ENCODE assay signal across 1 cellular context in the genomic region with DNA sequence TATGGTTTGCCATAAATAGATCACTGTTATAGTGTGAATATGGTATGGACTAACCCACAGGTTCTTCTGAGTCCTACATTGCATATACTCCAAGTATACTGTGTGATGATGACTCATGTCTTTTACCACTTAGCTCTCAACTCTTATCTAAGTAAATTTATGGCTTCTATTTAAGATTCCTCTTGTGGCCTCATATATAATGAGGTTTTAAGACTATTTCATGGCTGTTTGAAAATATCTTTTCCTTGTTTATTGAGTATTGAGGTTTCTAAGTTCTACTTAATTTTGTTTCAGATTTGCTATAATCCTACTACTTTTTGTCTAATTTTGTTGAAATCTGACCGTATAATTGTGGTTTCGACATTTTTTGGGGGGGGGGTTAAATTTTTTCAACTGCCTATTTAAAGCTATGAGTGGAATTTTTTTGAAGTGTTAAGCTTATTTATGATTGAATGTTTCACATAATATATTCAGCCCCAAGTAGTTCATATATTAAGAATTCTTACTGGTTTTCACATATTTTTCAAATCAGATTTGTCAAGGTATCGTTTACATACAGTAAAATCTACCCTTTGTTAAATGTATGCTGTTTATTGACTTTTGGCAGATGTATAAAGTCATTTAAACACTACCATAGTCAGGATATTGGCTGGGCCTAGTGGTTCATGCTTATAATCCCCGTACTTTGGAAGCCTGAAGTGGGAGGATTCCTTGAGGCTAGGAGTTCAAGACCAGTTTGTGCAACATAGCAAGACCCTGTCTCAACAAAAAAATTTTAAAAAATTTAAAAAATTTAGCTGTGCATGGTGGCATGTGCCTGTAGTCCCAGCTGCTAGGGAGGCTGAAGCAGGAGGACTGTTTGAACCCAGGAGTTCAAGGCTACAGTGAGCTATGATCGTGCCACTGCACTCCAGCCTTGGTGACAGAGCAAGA.
TF ChIP-seq lines count a peak whose summit lies in the region.

No MANE protein-coding gene starts in this region.

TF ChIP-seq in K562, 482 proteins besides CTCF, POLR2A, EP300 and RAD21 (continued from another document):
- TF ChIP-seq ARID4B (CRISPR knock-in tag; IDR thresholded peaks at IDR 0.05): no peak
- TF ChIP-seq ZFPM2 (CRISPR knock-in tag; IDR thresholded peaks at IDR 0.05): no peak
- no peak for TF ChIP-seq ZNF384 (IDR thresholded peaks at IDR 0.05; ENCODE audit: low read depth, low read length)
- no peak for TF ChIP-seq ZNF24 (IDR thresholded peaks at IDR 0.05)
- TF ChIP-seq ARID2 (IDR thresholded peaks at IDR 0.05): no peak
- peak; percentile 95 for TF ChIP-seq SMARCE1 (IDR thresholded peaks at IDR 0.05)
- no peak for TF ChIP-seq HMG20A (CRISPR knock-in tag; conservative IDR thresholded peaks at IDR 0.05)
- no peak for TF ChIP-seq ZNF143 (CRISPR knock-in tag; IDR thresholded peaks at IDR 0.05)
- peak; percentile 96 for TF ChIP-seq DPF2 (IDR thresholded peaks at IDR 0.05)
- TF ChIP-seq, protein P1, sequence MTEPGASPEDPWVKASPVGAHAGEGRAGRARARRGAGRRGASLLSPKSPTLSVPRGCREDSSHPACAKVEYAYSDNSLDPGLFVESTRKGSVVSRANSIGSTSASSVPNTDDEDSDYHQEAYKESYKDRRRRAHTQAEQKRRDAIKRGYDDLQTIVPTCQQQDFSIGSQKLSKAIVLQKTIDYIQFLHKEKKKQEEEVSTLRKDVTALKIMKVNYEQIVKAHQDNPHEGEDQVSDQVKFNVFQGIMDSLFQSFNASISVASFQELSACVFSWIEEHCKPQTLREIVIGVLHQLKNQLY (CRISPR knock-in tag; conservative IDR thresholded peaks at IDR 0.05): no peak
- no peak for TF ChIP-seq HDAC1 (IDR thresholded peaks at IDR 0.05)
- no peak for TF ChIP-seq E2F8 (IDR thresholded peaks at IDR 0.05; ENCODE audit: low read depth, partially characterized antibody)
- TF ChIP-seq CBFA2T3 (IDR thresholded peaks at IDR 0.05): peak; percentile 21; the same call in 1 of the 2 replicates
- TF ChIP-seq ZFP36 (IDR thresholded peaks at IDR 0.05; ENCODE audit: low read depth, low read length, partially characterized antibody): no peak
- no peak for TF ChIP-seq DNMT1 (IDR thresholded peaks at IDR 0.05)
- no peak for TF ChIP-seq ESRRA (IDR thresholded peaks at IDR 0.05; ENCODE audit: borderline replicate concordance, low read depth)
- TF ChIP-seq MLLT1 (IDR thresholded peaks at IDR 0.05): peak in 1 of 2 experiments; percentile 43; a peak in 1 of 4 replicates
- peak in 1 of 2 experiments; percentile 62; a peak in 1 of 4 replicates for TF ChIP-seq RCOR1 (IDR thresholded peaks at IDR 0.05; ENCODE audit: borderline replicate concordance in 1 of 2, low read depth in 2 of 2, low read length in 2 of 2)
